8 cellular contexts compared by ENCODE assay signal in genomic region chr4:125313989-125314602, GRCh38. TPM values are rescaled to one million over a fixed set of nuclear protein-coding genes. Genes with fewer than 3 reads are reported as not detected.
DNase-seq lines count a peak whose midpoint lies in the region; ATAC-seq and TF ChIP-seq lines count a peak whose summit lies in the region.

No MANE protein-coding gene starts in this region.

- POLR2A ChIA-PET in Caco-2 (lab: Charles Lee), result no interaction called here

- no peaks in the 10 kb centered on the region for H3K9me3 ChIP-seq in Caco-2
- peaks cover 0 to 3% of the 10 kb centered on the region in 2 donors for H3K9me3 ChIP-seq in ovary

- DNase-seq in Caco-2 (no peak), NCI-H69 (lab: John Stamatoyannopoulos, UW) (peak; percentile 41), endothelial cell (ENCODE audit: low spot score) (peak; percentile 14), ovary (no peak), iPS-NIHi7 (ENCODE audit: extremely low spot score) (no peak), MV-4-11 (lab: John Stamatoyannopoulos, UW) (no peak), GM19238 (ENCODE audit: insufficient read length, low spot score) (no peak)

- H3K27ac Mint-ChIP-seq in Caco-2 (ENCODE audit: unreplicated experiment), result no peak overlapping the region
- H3K27ac Mint-ChIP-seq in endothelial cell (ENCODE audit: unreplicated experiment), result peak overlapping the region; percentile 97

- no peaks in the 10 kb centered on the region for H3K4me1 Mint-ChIP-seq in Caco-2 (ENCODE audit: low read depth, unreplicated experiment)
- peaks cover 32% of the 10 kb centered on the region for H3K4me1 Mint-ChIP-seq in endothelial cell (ENCODE audit: unreplicated experiment)

- H3K27me3 ChIP-seq in Caco-2 (replicated peaks; ENCODE audit: control insufficient read depth, insufficient read depth, low read length) (no peaks in the 10 kb centered on the region), ovary (no peaks in the 10 kb centered on the region)

- H3K4me1 ChIP-seq in Caco-2 (0 out of 2 replicates have a peak, but pooled peaks cover 7% of the 10 kb centered on the region), ovary (ENCODE audit: insufficient read depth) (peaks cover 9% of the 10 kb centered on the region)

- H3K27me3 Mint-ChIP-seq in Caco-2 (ENCODE audit: insufficient read depth, unreplicated experiment) (no peaks in the 10 kb centered on the region), endothelial cell (ENCODE audit: unreplicated experiment) (peaks cover 23% of the 10 kb centered on the region)

- TF ChIP-seq EP300 in ovary (IDR thresholded peaks at IDR 0.05), result no peak

- H3K4me3 Mint-ChIP-seq in Caco-2 (ENCODE audit: unreplicated experiment) (peak overlapping the region; percentile 79), endothelial cell (ENCODE audit: unreplicated experiment) (peak overlapping the region; percentile 100)

- no peak for ATAC-seq in GM18867 (IDR thresholded peaks at IDR 0.05; ENCODE audit: unreplicated experiment)

- no TSS peak for BruUV-seq in Caco-2 (replicated peaks; lab: Mats Ljungman, UMichigan)

- 10 to 13% (median 11%) methylated on average over 6 of the region's 6 CpGs for WGBS in ovary, 3 donors

- H3K4me3 ChIP-seq in Caco-2 (ENCODE audit: low read depth, low read length) (peak overlapping the region; percentile 47; the same call in 1 of the 2 replicates), ovary (peak overlapping the region; percentile 76)

- no peak for TF ChIP-seq POLR2A in ovary (IDR thresholded peaks at IDR 0.05)

- H3K36me3 ChIP-seq in Caco-2 (ENCODE audit: control insufficient read depth, insufficient read depth, low read length) (no peaks in the 10 kb centered on the region), ovary (no peaks in the 10 kb centered on the region)

- intact Hi-C loops in Caco-2 (cut with micrococcal nuclease; ENCODE audit: unreplicated experiment) (loop anchor here (1.0 to 10.0 kb wide), 6 partner anchors 118 to 1290 kb away; no protein-coding TSS in a partner anchor), ovary (cut with DNase I) (loop anchor here in 2 of 4 donors (5.0 to 10.0 kb wide), 2 partner anchors 433 to 441 kb away; no protein-coding TSS in a partner anchor)

- TF ChIP-seq CTCF in Caco-2 (IDR thresholded peaks at IDR 0.05; ENCODE audit: insufficient read depth in 1 of 2, low read depth in 1 of 2, low read length in 1 of 2, severe bottlenecking in 1 of 2, unreplicated experiment in 1 of 2) (no peak), endothelial cell (IDR thresholded peaks at IDR 0.05; ENCODE audit: unreplicated experiment) (no peak), ovary (IDR thresholded peaks at IDR 0.05) (no peak)

- H3K27ac ChIP-seq in ovary, result peak overlapping the region in 1 of 2 donors; percentile 45

- peaks cover 12% of the 10 kb centered on the region for H3K36me3 Mint-ChIP-seq in Caco-2 (ENCODE audit: insufficient read depth, unreplicated experiment)
- peaks cover 38% of the 10 kb centered on the region for H3K36me3 Mint-ChIP-seq in endothelial cell (ENCODE audit: low read depth, unreplicated experiment)

- CTCF ChIA-PET in Caco-2 (lab: Charles Lee), result interaction anchor here (0.6 to 0.7 kb wide), 2 partner anchors 444 to 1143 kb away, joined by 3 to 5 read pairs; no protein-coding TSS in a partner anchor

- H3K9me3 Mint-ChIP-seq in Caco-2 (ENCODE audit: unreplicated experiment), result no peaks in the 10 kb centered on the region
- H3K9me3 Mint-ChIP-seq in endothelial cell (ENCODE audit: unreplicated experiment), result no peaks in the 10 kb centered on the region

RNA-seq across cellular contexts. Expression of gene FAT4, which starts 0.7 kb away (rescaled TPM):
- 0.05 TPM in 1 of 2 replicates, not detected in the other for total RNA-seq in Caco-2 (2022)
- 92.8 TPM for total RNA-seq in endothelial cell (ENCODE audit: unreplicated experiment)
- 10 to 100 TPM in 5 of 7 donors, 1 to 10 TPM in 2; 8.3 to 14.2 (median 11.0) TPM for total RNA-seq in ovary
- 1 to 10 TPM; 3.8 to 8.7 TPM for polyA plus RNA-seq in ovary

Comparison
In these comparisons a context has a peak if more than half of its experiments do, and no peak if none do; other contexts are left out.
1. DNase-seq: peak in NCI-H69 (single experiment) and endothelial cell (single experiment); none in Caco-2 (0 of 2), ovary (0 of 5), iPS-NIHi7 (single experiment), MV-4-11 (single experiment) and GM19238 (single experiment).